18 cellular contexts compared by ENCODE assay signal in genomic region chr3:133455281-133455680, GRCh38. TPM values are rescaled to one million over a fixed set of nuclear protein-coding genes. Genes with fewer than 3 reads are reported as not detected.
DNase-seq lines count a peak whose midpoint lies in the region; ATAC-seq, FAIRE-seq and TF ChIP-seq lines count a peak whose summit lies in the region.
"Had no signal": no experiment of that assay in that cellular context is flagged by ENCODE, and none has a peak within 500 bp of the region (broad histone marks: within the 10 kb centered on the region; RNA-seq: fewer than 3 reads in every experiment).

No MANE protein-coding gene starts in this region.

- H3K27me3 Mint-ChIP-seq in activated T-helper 17 cell treated with anti-CD3 and anti-CD28 coated beads, Interleukin-2, amount 50 U/mL, for 72 hours: peaks cover 4% of the 10 kb centered on the region
- H3K27me3 Mint-ChIP-seq: CD4-positive, alpha-beta memory T cell; IgD-negative memory B cell had no signal

- peak; percentile 94 for FAIRE-seq in D721Med (lab: Jason Lieb, UNC)
- FAIRE-seq: A549, GM19239, H1 had no signal

- TF ChIP-seq CTCF in D721Med (IDR thresholded peaks at IDR 0.05; ENCODE audit: insufficient read depth, missing control alignments): no peak
- TF ChIP-seq CTCF in WERI-Rb-1 (IDR thresholded peaks at IDR 0.05; ENCODE audit: low read depth, low read length): no peak
- TF ChIP-seq CTCF in left ventricle myocardium inferior (IDR thresholded peaks at IDR 0.05; ENCODE audit: borderline replicate concordance): no peak

- H3K27me3 ChIP-seq in WERI-Rb-1 (ENCODE audit: insufficient read depth, low read depth, severe bottlenecking): no peaks in the 10 kb centered on the region
- peaks cover 8% of the 10 kb centered on the region for H3K27me3 ChIP-seq in left ventricle myocardium inferior (ENCODE audit: low read depth)
- H3K27me3 ChIP-seq: BE2C had no signal

- H3K27ac ChIP-seq in WERI-Rb-1: no peak overlapping the region
- H3K27ac ChIP-seq in left ventricle myocardium inferior (replicated peaks): no peak overlapping the region
- H3K27ac ChIP-seq: A549, C4-2B had no signal

- DNase-seq in D721Med (ENCODE audit: insufficient read length, low spot score) (peak; percentile 28), NCI-H82 (lab: John Stamatoyannopoulos, UW) (peak; percentile 87), WERI-Rb-1 (peak; percentile 36), left ventricle myocardium inferior (no peak), left cardiac atrium (no peak), NCI-H146 treated with DMSO at 0.1 percent for 48 hours (lab: John Stamatoyannopoulos, UW; ENCODE audit: unreplicated experiment) (no peak)
- DNase-seq: BE2C; CD4-positive, alpha-beta memory T cell; DMS53; GF-D8 had no signal

- no peaks in the 10 kb centered on the region for H3K36me3 Mint-ChIP-seq in activated T-helper 17 cell treated with anti-CD3 and anti-CD28 coated beads, Interleukin-2, amount 50 U/mL, for 72 hours (ENCODE audit: low read depth)
- H3K36me3 Mint-ChIP-seq: CD4-positive, alpha-beta memory T cell; IgD-negative memory B cell had no signal

- no peak overlapping the region for H3K4me3 Mint-ChIP-seq in activated T-helper 17 cell treated with anti-CD3 and anti-CD28 coated beads, Interleukin-2, amount 50 U/mL, for 72 hours
- H3K4me3 Mint-ChIP-seq: CD4-positive, alpha-beta memory T cell; IgD-negative memory B cell had no signal

- H3K36me3 ChIP-seq in WERI-Rb-1 (no peaks in the 10 kb centered on the region), left ventricle myocardium inferior (no peaks in the 10 kb centered on the region)
- H3K36me3 ChIP-seq: BE2C, HAP-1 had no signal

- H3K4me1 ChIP-seq in left ventricle myocardium inferior: peaks cover 11% of the 10 kb centered on the region
- H3K4me1 ChIP-seq: HAP-1 had no signal

- ATAC-seq in left cardiac atrium: no peak
- ATAC-seq in activated T-helper 17 cell treated with anti-CD3 and anti-CD28 coated beads, Interleukin-2, amount 50 U/mL, for 72 hours (replicated peaks): no peak
- ATAC-seq: A549 had no signal

- H3K4me3 ChIP-seq in WERI-Rb-1 (ENCODE audit: low read depth, low read length) (no peak overlapping the region), left ventricle myocardium inferior (no peak overlapping the region)
- H3K4me3 ChIP-seq: A549, HAP-1 had no signal

- intact Hi-C loops in left ventricle myocardium inferior (cut with micrococcal nuclease): no loop called here
- intact Hi-C loops in left cardiac atrium (cut with DNase I): no loop called here

- H3K9me3 ChIP-seq in WERI-Rb-1 (ENCODE audit: severe bottlenecking): no peaks in the 10 kb centered on the region
- no peaks in the 10 kb centered on the region for H3K9me3 ChIP-seq in left ventricle myocardium inferior (replicated peaks)
- H3K9me3 ChIP-seq: A549, BE2C, HAP-1 had no signal

- H3K4me1 Mint-ChIP-seq in activated T-helper 17 cell treated with anti-CD3 and anti-CD28 coated beads, Interleukin-2, amount 50 U/mL, for 72 hours: no peaks in the 10 kb centered on the region

- no peak overlapping the region for H3K27ac Mint-ChIP-seq in activated T-helper 17 cell treated with anti-CD3 and anti-CD28 coated beads, Interleukin-2, amount 50 U/mL, for 72 hours
- H3K27ac Mint-ChIP-seq: CD4-positive, alpha-beta memory T cell had no signal

- no peaks in the 10 kb centered on the region for H3K9me3 Mint-ChIP-seq in activated T-helper 17 cell treated with anti-CD3 and anti-CD28 coated beads, Interleukin-2, amount 50 U/mL, for 72 hours
- H3K9me3 Mint-ChIP-seq: CD4-positive, alpha-beta memory T cell; IgD-negative memory B cell had no signal

RNA-seq across cellular contexts. Expression of gene BFSP2, which starts 55.4 kb away (rescaled TPM):
- total RNA-seq in left ventricle myocardium inferior: not detected
- not detected for total RNA-seq in left cardiac atrium
- 1 to 10 TPM in 1 of 2 donors, not detected in 1; 1.0 TPM for total RNA-seq in activated T-helper 17 cell treated with anti-CD3 and anti-CD28 coated beads, Interleukin-2, amount 50 U/mL, for 72 hours
- total RNA-seq: CD4-positive, alpha-beta memory T cell; H1; HT1080 had no signal

Comparison
In these comparisons a context has a peak if more than half of its experiments do, and no peak if none do; other contexts are left out.
1. DNase-seq: peak in D721Med (single experiment), NCI-H82 (single experiment) and WERI-Rb-1 (single experiment); none in left ventricle myocardium inferior (single experiment), left cardiac atrium (single experiment) and NCI-H146 treated with DMSO at 0.1 percent for 48 hours (single experiment).